8 cellular contexts compared by ENCODE assay signal in genomic region chr6:44667668-44668390, GRCh38.
DNase-seq lines count a peak whose midpoint lies in the region; FAIRE-seq and TF ChIP-seq lines count a peak whose summit lies in the region.

No MANE protein-coding gene starts in this region.

- no peaks in the 10 kb centered on the region for H3K79me2 ChIP-seq in H9 (ENCODE audit: insufficient read depth, low read length)
- no peaks in the 10 kb centered on the region for H3K79me2 ChIP-seq in H1 (ENCODE audit: control insufficient read depth in 1 of 2, insufficient read depth in 2 of 2, low read length in 2 of 2)

- FAIRE-seq in H1 (lab: Jason Lieb, UNC), result peak; percentile 24

- DNase-seq in AG09319 (ENCODE audit: extremely low read depth, low read depth) (no peak), H9 (peak; percentile 83), T follicular helper cell (ENCODE audit: low read depth) (peak; percentile 17), H1 (ENCODE audit: low read depth in 1 of 2, low spot score in 2 of 2) (peak in 1 of 2 experiments; percentile 75), sigmoid colon (no peak), NCI-H69 (lab: John Stamatoyannopoulos, UW) (no peak), mesenteric fat pad (ENCODE audit: low spot score) (no peak), NCI-H1105 (lab: John Stamatoyannopoulos, UW) (no peak)

- TF ChIP-seq CTCF in AG09319 (IDR thresholded peaks at IDR 0.05; ENCODE audit: low read depth, low read length), result peak; percentile 33
- TF ChIP-seq CTCF in H9 (conservative IDR thresholded peaks at IDR 0.05), result peak; percentile 77
- peak; percentile 55 to 81 (median 78) for TF ChIP-seq CTCF in H1 (IDR thresholded peaks at IDR 0.05; ENCODE audit: control extremely low read depth in 1 of 3, insufficient read depth in 1 of 3, low read depth in 1 of 3, low read length in 3 of 3)
- TF ChIP-seq CTCF in sigmoid colon (IDR thresholded peaks at IDR 0.05), result peak in 2 of 4 experiments; percentile 32 to 34

- H4K8ac ChIP-seq in H9 (replicated peaks; ENCODE audit: insufficient read length, low read depth, low read length), result no peak overlapping the region
- no peak overlapping the region for H4K8ac ChIP-seq in H1 (ENCODE audit: extremely low read depth, insufficient read depth, low read length)

- H3K23ac ChIP-seq in H9 (ENCODE audit: insufficient read length, low read depth, low read length) (no peak overlapping the region), H1 (ENCODE audit: insufficient read length) (no peak overlapping the region)

- H3K4me2 ChIP-seq in H9 (ENCODE audit: insufficient read depth, insufficient read length, low read length) (no peak overlapping the region), H1 (ENCODE audit: insufficient read depth in 1 of 2, low read depth in 2 of 2, low read length in 2 of 2) (peak overlapping the region; percentile 7 to 11; a peak in 3 of 4 replicates)

- H2BK120ac ChIP-seq in H9 (ENCODE audit: low read depth, low read length, poor library complexity, severe bottlenecking) (no peak overlapping the region), H1 (replicated peaks; ENCODE audit: low read depth, low read length) (peak overlapping the region; percentile 24)

- no peak overlapping the region for H2BK15ac ChIP-seq in H9 (ENCODE audit: low read depth, low read length)
- 0 out of 2 replicates have a peak overlapping the region, but pooled peaks have one; percentile 14 for H2BK15ac ChIP-seq in H1 (ENCODE audit: low read length)

- POLR2A ChIA-PET in H1 (lab: Charles Lee; ENCODE audit: partially characterized antibody), result interaction anchor here (0.8 to 2.0 kb wide), 2 partner anchors 12 to 1711 kb away, joined by 3 to 5 read pairs; no protein-coding TSS in a partner anchor

- H3K27me3 ChIP-seq in H9 (ENCODE audit: insufficient read depth, low read length), result no peaks in the 10 kb centered on the region
- no peaks in the 10 kb centered on the region; a peak in 1 of 7 replicates for H3K27me3 ChIP-seq in H1 (replicated peaks in 1 of 4; ENCODE audit: control insufficient read depth in 3 of 4, extremely low read depth in 1 of 4, insufficient read depth in 3 of 4, low read length in 3 of 4)
- no peaks in the 10 kb centered on the region for H3K27me3 ChIP-seq in sigmoid colon

- H3K4me3 ChIP-seq in H1 (ENCODE audit: extremely low read depth in 1 of 4, insufficient read depth in 2 of 4, low read depth in 3 of 4, low read length in 4 of 4) (no peak overlapping the region), sigmoid colon (no peak overlapping the region)

- H3K18ac ChIP-seq in H9 (ENCODE audit: insufficient read length, low read depth, low read length) (no peak overlapping the region), H1 (ENCODE audit: extremely low read depth, low read length) (peak overlapping the region; percentile 68)

- CTCF ChIA-PET in H1 (lab: Charles Lee; ENCODE audit: partially characterized antibody), result interaction anchor here (0.6 to 3.7 kb wide), 26 partner anchors 8 to 1047 kb away, joined by 3 to 29 read pairs (median 4); no protein-coding TSS in a partner anchor

- H3K36me3 ChIP-seq in H1 (ENCODE audit: control insufficient read depth in 2 of 4, insufficient read depth in 4 of 4, low read length in 3 of 4) (no peaks in the 10 kb centered on the region), sigmoid colon (no peaks in the 10 kb centered on the region)

- H3K9ac ChIP-seq in H9 (ENCODE audit: extremely low read depth, insufficient read length, low read length) (no peak overlapping the region), H1 (replicated peaks in 1 of 4; ENCODE audit: extremely low read depth in 1 of 4, low read depth in 3 of 4, low read length in 3 of 4) (no peak overlapping the region)

- peaks cover 0 to 2% (median 0%) of the 10 kb centered on the region in 3 experiments; a peak in 2 of 7 replicates for H3K36me3 Mint-ChIP-seq in H9 (ENCODE audit: insufficient read depth in 1 of 3, low read depth in 3 of 3)

- no peaks in the 10 kb centered on the region for H4K20me1 ChIP-seq in H9 (ENCODE audit: control insufficient read depth, insufficient read depth, insufficient read length)
- no peaks in the 10 kb centered on the region for H4K20me1 ChIP-seq in H1 (replicated peaks in 1 of 2; ENCODE audit: control insufficient read depth in 1 of 2, insufficient read depth in 2 of 2, low read length in 2 of 2)

- H2AK5ac ChIP-seq in H9 (ENCODE audit: insufficient read length, low read length) (no peak overlapping the region), H1 (ENCODE audit: low read depth, low read length) (no peak overlapping the region)

- H4K91ac ChIP-seq in H9 (ENCODE audit: insufficient read length, low read depth, low read length) (no peak overlapping the region), H1 (replicated peaks; ENCODE audit: insufficient read length, low read length) (peak overlapping the region; percentile 63)

- no peak for TF ChIP-seq EP300 in H1 (IDR thresholded peaks at IDR 0.05; ENCODE audit: borderline replicate concordance in 1 of 2, low read depth in 2 of 2, low read length in 2 of 2)
- TF ChIP-seq EP300 in sigmoid colon (IDR thresholded peaks at IDR 0.05), result no peak

- H2BK12ac ChIP-seq in H9 (ENCODE audit: insufficient read length, low read depth, low read length), result no peak overlapping the region
- peak overlapping the region; percentile 96 for H2BK12ac ChIP-seq in H1 (ENCODE audit: low read depth, low read length)

- no peak for TF ChIP-seq POLR2A in H1 (IDR thresholded peaks at IDR 0.05; ENCODE audit: control extremely low read depth in 1 of 2, low read depth in 2 of 2, low read length in 2 of 2)
- no peak for TF ChIP-seq POLR2A in sigmoid colon (IDR thresholded peaks at IDR 0.05)

- no peak overlapping the region for H3K14ac ChIP-seq in H9 (ENCODE audit: insufficient read depth, low read length)
- no peak overlapping the region for H3K14ac ChIP-seq in H1 (ENCODE audit: insufficient read length)

- H3K23me2 ChIP-seq in H9 (ENCODE audit: insufficient read length, low read depth, low read length, poor library complexity, severe bottlenecking), result no peaks in the 10 kb centered on the region
- H3K23me2 ChIP-seq in H1 (ENCODE audit: low read depth, low read length), result no peaks in the 10 kb centered on the region

- H3K27ac Mint-ChIP-seq in H9, result peak overlapping the region; percentile 60 to 86 (median 66); a peak in 5 of 7 replicates

- H3K56ac ChIP-seq in H9 (ENCODE audit: insufficient read length, low read depth, low read length), result no peak overlapping the region
- no peak overlapping the region for H3K56ac ChIP-seq in H1 (replicated peaks; ENCODE audit: insufficient read length, low read depth, low read length)

- H3K4me3 Mint-ChIP-seq in H9, result peak overlapping the region; percentile 5 to 47; a peak in 4 of 5 replicates

- no peak overlapping the region for H2BK5ac ChIP-seq in H9 (ENCODE audit: insufficient read length, low read length)
- peak overlapping the region; percentile 97 for H2BK5ac ChIP-seq in H1 (ENCODE audit: low read depth, low read length)

- TF ChIP-seq RAD21 in H1 (IDR thresholded peaks at IDR 0.05 in 1 of 2, conservative IDR thresholded peaks at IDR 0.05 in 1 of 2; ENCODE audit: low read depth in 2 of 2, low read length in 2 of 2), result peak; percentile 49 to 67

- no peaks in the 10 kb centered on the region for H3K9me3 ChIP-seq in H9 (ENCODE audit: control insufficient read depth, low read depth, low read length)
- H3K9me3 ChIP-seq in H1 (ENCODE audit: insufficient read depth in 2 of 2, low read depth in 1 of 2, low read length in 1 of 2), result no peaks in the 10 kb centered on the region
- H3K9me3 ChIP-seq in sigmoid colon, result no peaks in the 10 kb centered on the region

- H3K79me1 ChIP-seq in H9 (ENCODE audit: insufficient read depth, low read depth, low read length, poor library complexity, severe bottlenecking) (no peaks in the 10 kb centered on the region), H1 (ENCODE audit: low read depth, low read length) (no peaks in the 10 kb centered on the region)

- no peak overlapping the region for H4K5ac ChIP-seq in H9 (ENCODE audit: insufficient read length, low read depth, low read length)
- H4K5ac ChIP-seq in H1 (ENCODE audit: insufficient read length, low read depth, low read length), result peak overlapping the region; percentile 24

- H2BK20ac ChIP-seq in H9 (ENCODE audit: low read depth, low read length, poor library complexity, severe bottlenecking), result no peak overlapping the region
- peak overlapping the region; percentile 74 for H2BK20ac ChIP-seq in H1 (ENCODE audit: low read length)

- peaks cover 84% of the 10 kb centered on the region in 2 experiments for H3K4me1 Mint-ChIP-seq in H9

- peaks cover 30% of the 10 kb centered on the region for H3K4me1 ChIP-seq in H9 (ENCODE audit: insufficient read depth, low read length)
- peaks cover 6 to 39% (median 27%) of the 10 kb centered on the region in 4 experiments for H3K4me1 ChIP-seq in H1 (replicated peaks in 1 of 4; ENCODE audit: control insufficient read depth in 3 of 4, insufficient read depth in 4 of 4, low read length in 3 of 4)
- H3K4me1 ChIP-seq in sigmoid colon, result peaks cover 0 to 21% (median 7%) of the 10 kb centered on the region in 4 donors

- H3K9me3 Mint-ChIP-seq in H9, result no peaks in the 10 kb centered on the region; a peak in 1 of 5 replicates

- no peak overlapping the region for H2AFZ ChIP-seq in H9 (ENCODE audit: low read length)
- 0 out of 2 replicates have a peak overlapping the region, but pooled peaks have one; percentile 6 for H2AFZ ChIP-seq in H1 (ENCODE audit: low read length)

- H3T11ph ChIP-seq in H9 (ENCODE audit: low read length), result no peak overlapping the region

- intact Hi-C loops in sigmoid colon (cut with DNase I), result no loop called here

- WGBS in H9 (ENCODE audit: extremely low coverage, insufficient read length, low lambda C conversion rate), result no CpG with 5 or more reads among the region's 9 CpGs
- WGBS in H1 (ENCODE audit: extremely low coverage in 1 of 2, insufficient coverage in 1 of 2, insufficient read length in 1 of 2, insufficient replicate concordance in 2 of 2, low coverage in 1 of 2, low lambda C conversion rate in 2 of 2, missing lambda C conversion rate in 1 of 2), 2 experiments, result 55% methylated on average over 9 of the region's 9 CpGs; no CpG with 5 or more reads in 1 of the 2 experiments
- WGBS in sigmoid colon, 2 donors, result 55 to 67% methylated on average over 9 of the region's 9 CpGs

- no peak overlapping the region for H3K4ac ChIP-seq in H9 (ENCODE audit: low read depth, low read length)
- H3K4ac ChIP-seq in H1 (replicated peaks; ENCODE audit: insufficient read length, low read depth, low read length), result peak overlapping the region; percentile 39

- peaks cover 6% of the 10 kb centered on the region; the same call in 1 of the 2 replicates for H3K27me3 Mint-ChIP-seq in H9 (ENCODE audit: low read depth)

- no peak overlapping the region for H3K27ac ChIP-seq in H9 (ENCODE audit: insufficient read length, low read depth, low read length)
- no peak overlapping the region for H3K27ac ChIP-seq in H1 (ENCODE audit: low read depth, low read length)
- H3K27ac ChIP-seq in sigmoid colon, result peak overlapping the region in 3 of 4 donors; percentile 0 to 20 (median 0)

TF ChIP-seq in H1, 55 proteins besides CTCF, POLR2A, EP300 and RAD21:
- no peak for TF ChIP-seq RFX5 (IDR thresholded peaks at IDR 0.05; ENCODE audit: borderline replicate concordance, low read depth, low read length)

Comparison
In these comparisons a context has a peak if more than half of its experiments do, and no peak if none do; other contexts are left out.
1. DNase-seq: peak in H9 (single experiment) and T follicular helper cell (single experiment); none in AG09319 (single experiment), sigmoid colon (single experiment), NCI-H69 (single experiment), mesenteric fat pad (single experiment) and NCI-H1105 (single experiment).
2. H3K27ac ChIP-seq: peak in sigmoid colon (3 of 4); none in H9 (single experiment) and H1 (single experiment).